In the genomic region with DNA sequence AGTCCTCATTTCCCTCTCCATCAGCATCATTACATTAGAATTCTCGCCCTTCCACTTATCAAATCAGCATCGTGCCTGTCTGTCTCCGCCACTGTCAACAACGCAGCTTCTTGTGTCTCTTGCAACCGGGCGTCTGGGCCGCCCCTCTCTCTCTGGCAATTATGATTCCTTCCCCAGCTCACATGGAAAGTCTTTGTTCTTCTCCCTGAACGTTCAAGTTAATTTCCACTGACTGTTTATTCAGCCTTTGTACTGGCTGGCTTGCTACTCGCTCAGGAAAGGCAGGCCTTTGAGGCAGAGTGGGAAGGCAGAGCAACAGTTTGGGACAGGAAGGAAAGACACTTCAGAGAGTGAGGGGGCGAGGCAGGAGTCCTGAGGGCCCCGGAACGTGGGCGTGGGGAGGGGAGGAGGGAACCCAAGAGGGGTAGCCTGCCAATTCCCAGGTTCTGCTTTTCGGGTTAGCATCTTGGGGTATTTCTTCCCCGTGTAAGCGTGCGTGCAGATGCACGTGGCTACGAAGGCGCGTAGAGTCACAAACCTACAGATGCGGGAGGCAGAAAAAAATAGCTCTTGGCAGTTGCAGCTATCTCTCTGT, we compare ENCODE assay signal across 13 cellular contexts. TPM values are rescaled to one million over a fixed set of nuclear protein-coding genes. Genes with fewer than 3 reads are reported as not detected.
A peak's percentile ranks its signal among the peaks of the same experiment; 100 is the strongest.
DNase-seq lines count a peak whose midpoint lies in the region; ATAC-seq, FAIRE-seq and TF ChIP-seq lines count a peak whose summit lies in the region.
"Had no signal": no experiment of that assay in that cellular context is flagged by ENCODE, and none has a peak within 500 bp of the region (broad histone marks: within the 10 kb centered on the region; RNA-seq: fewer than 3 reads in every experiment).

No MANE protein-coding gene starts in this region.

- H3K36me3 ChIP-seq in SK-N-SH (replicated peaks in 1 of 2; ENCODE audit: control insufficient read depth in 1 of 2, insufficient read depth in 2 of 2, low read length in 1 of 2): no peaks in the 10 kb centered on the region
- no peaks in the 10 kb centered on the region for H3K36me3 ChIP-seq in parathyroid adenoma (ENCODE audit: control insufficient read depth, insufficient read depth, low read length)

- H3K4me1 ChIP-seq in SK-N-SH (ENCODE audit: control insufficient read depth in 1 of 2, insufficient read depth in 2 of 2, low read depth in 1 of 2, low read length in 1 of 2) (peaks cover 0 to 14% of the 10 kb centered on the region in 2 experiments; a peak in 1 of 4 replicates), parathyroid adenoma (peaks cover 11% of the 10 kb centered on the region)

- peak overlapping the region in 3 of 5 experiments; percentile 4 to 67 (median 6) for H3K4me3 Mint-ChIP-seq in brain
- H3K4me3 Mint-ChIP-seq: activated naive CD8-positive, alpha-beta T cell treated with anti-CD3 and anti-CD28 coated beads, Interleukin-2, amount 10 ng/mL, durations not matched to agents 7 days and 5 days had no signal

- no peak overlapping the region for H3K4me3 ChIP-seq in SK-N-SH (ENCODE audit: low read depth in 2 of 2, low read length in 1 of 2)
- no peak overlapping the region for H3K4me3 ChIP-seq in parathyroid adenoma (ENCODE audit: low read depth, low read length)

- no peak overlapping the region for H2AFZ ChIP-seq in SK-N-SH (ENCODE audit: low read depth)
- no peak overlapping the region for H2AFZ ChIP-seq in parathyroid adenoma

- no peak for TF ChIP-seq RAD21 in SK-N-SH (IDR thresholded peaks at IDR 0.05; ENCODE audit: low read length)

- TF ChIP-seq EP300 in SK-N-SH (IDR thresholded peaks at IDR 0.05; ENCODE audit: borderline replicate concordance in 1 of 2, low read depth in 1 of 2, low read length in 1 of 2): no peak

- H3K9ac ChIP-seq in SK-N-SH (no peak overlapping the region), parathyroid adenoma (no peak overlapping the region)

- peaks cover 76% of the 10 kb centered on the region for H3K4me1 Mint-ChIP-seq in brain

- CTCF ChIA-PET in SK-N-SH (lab: Yijun Ruan, JAX): interaction anchor here (0.7 to 3.0 kb wide), 14 partner anchors 11 to 859 kb away, joined by 3 to 18 read pairs (median 5); no protein-coding TSS in a partner anchor

- H3K4me2 ChIP-seq in SK-N-SH: no peak overlapping the region
- H3K4me2 ChIP-seq in parathyroid adenoma (ENCODE audit: low read length): no peak overlapping the region

- peaks cover 6% of the 10 kb centered on the region for H3F3A ChIP-seq in SK-N-SH (replicated peaks; ENCODE audit: insufficient read depth)

- H3K9me3 Mint-ChIP-seq in brain: no peaks in the 10 kb centered on the region

- H3K27me3 ChIP-seq in SK-N-SH (ENCODE audit: insufficient read depth) (no peaks in the 10 kb centered on the region), parathyroid adenoma (ENCODE audit: control insufficient read depth, insufficient read depth, low read length) (no peaks in the 10 kb centered on the region)

- H4K20me1 ChIP-seq in SK-N-SH (ENCODE audit: insufficient read depth): no peaks in the 10 kb centered on the region

- FAIRE-seq in GM12892 (lab: Jason Lieb, UNC): no peak
- FAIRE-seq: keratinocyte had no signal

- H3K27ac ChIP-seq in SK-N-SH (ENCODE audit: low read depth in 2 of 2, low read length in 1 of 2) (peak overlapping the region in 1 of 2 experiments; percentile 47; a peak in 2 of 4 replicates), parathyroid adenoma (peak overlapping the region; percentile 22)

- no peaks in the 10 kb centered on the region for H3K79me2 ChIP-seq in SK-N-SH (ENCODE audit: insufficient read depth)
- H3K79me2 ChIP-seq in parathyroid adenoma: no peaks in the 10 kb centered on the region

- TF ChIP-seq POLR2A in GM12892 (IDR thresholded peaks at IDR 0.05; ENCODE audit: low read depth, low read length): no peak

- DNase-seq in SK-N-SH (peak; percentile 47), NCI-H146 treated with DMSO at 0.1 percent for 48 hours (lab: John Stamatoyannopoulos, UW; ENCODE audit: unreplicated experiment) (peak; percentile 88), GM12892 (ENCODE audit: insufficient read length) (no peak)
- DNase-seq: activated CD4-positive, alpha-beta T cell treated with anti-CD3 and anti-CD28 coated beads, Interleukin-2, amount 50 U/mL, for 4 hours; activated naive CD8-positive, alpha-beta T cell treated with anti-CD3 and anti-CD28 coated beads, Interleukin-2, amount 10 ng/mL, durations not matched to agents 7 days and 5 days; cortex of kidney; NCI-H524 treated with DMSO at 0.1 percent for 48 hours had no signal

- 75% methylated on average over 22 of the region's 22 CpGs for WGBS in SK-N-SH (ENCODE audit: low lambda C conversion rate)

- H3K9me2 ChIP-seq in SK-N-SH: no peaks in the 10 kb centered on the region

- H3K9me3 ChIP-seq in SK-N-SH: no peaks in the 10 kb centered on the region
- H3K9me3 ChIP-seq in parathyroid adenoma (ENCODE audit: control insufficient read depth, low read length): no peaks in the 10 kb centered on the region

- POLR2A ChIA-PET in SK-N-SH (lab: Yijun Ruan, JAX): interaction anchor here (1.2 kb wide), 1 partner anchor 155 kb away, joined by 3 read pairs; no protein-coding TSS in a partner anchor

- TF ChIP-seq CTCF in SK-N-SH (IDR thresholded peaks at IDR 0.05): no peak
- TF ChIP-seq CTCF in brain (conservative IDR thresholded peaks at IDR 0.05): no peak
- no peak for TF ChIP-seq CTCF in parathyroid adenoma (IDR thresholded peaks at IDR 0.05)

- H3K27ac Mint-ChIP-seq in brain: peak overlapping the region; percentile 84 to 98 (median 93)
- H3K27ac Mint-ChIP-seq: activated naive CD8-positive, alpha-beta T cell treated with anti-CD3 and anti-CD28 coated beads, Interleukin-2, amount 10 ng/mL, durations not matched to agents 7 days and 5 days had no signal

- no peaks in the 10 kb centered on the region for H3K36me3 Mint-ChIP-seq in brain
- H3K36me3 Mint-ChIP-seq: activated naive CD8-positive, alpha-beta T cell treated with anti-CD3 and anti-CD28 coated beads, Interleukin-2, amount 10 ng/mL, durations not matched to agents 7 days and 5 days had no signal

- ATAC-seq in SK-N-SH treated with all-trans-retinoic acid at 6 μM for 48 hours (no peak), HG03520 (IDR thresholded peaks at IDR 0.05; ENCODE audit: unreplicated experiment) (no peak), HG03025 (IDR thresholded peaks at IDR 0.05; ENCODE audit: low FRiP score, unreplicated experiment) (no peak)

- H3K27me3 Mint-ChIP-seq in brain: no peaks in the 10 kb centered on the region

TF ChIP-seq in SK-N-SH, 30 proteins besides CTCF, POLR2A, EP300 and RAD21 (continues in another document):
- TF ChIP-seq, protein P1, sequence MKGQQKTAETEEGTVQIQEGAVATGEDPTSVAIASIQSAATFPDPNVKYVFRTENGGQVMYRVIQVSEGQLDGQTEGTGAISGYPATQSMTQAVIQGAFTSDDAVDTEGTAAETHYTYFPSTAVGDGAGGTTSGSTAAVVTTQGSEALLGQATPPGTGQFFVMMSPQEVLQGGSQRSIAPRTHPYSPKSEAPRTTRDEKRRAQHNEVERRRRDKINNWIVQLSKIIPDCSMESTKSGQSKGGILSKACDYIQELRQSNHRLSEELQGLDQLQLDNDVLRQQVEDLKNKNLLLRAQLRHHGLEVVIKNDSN (IDR thresholded peaks at IDR 0.05; ENCODE audit: borderline replicate concordance, low read depth): no peak
- no peak for TF ChIP-seq JUND (IDR thresholded peaks at IDR 0.05)
- no peak for TF ChIP-seq GATA2 (CRISPR knock-in tag; IDR thresholded peaks at IDR 0.05)
- TF ChIP-seq, protein P2, sequence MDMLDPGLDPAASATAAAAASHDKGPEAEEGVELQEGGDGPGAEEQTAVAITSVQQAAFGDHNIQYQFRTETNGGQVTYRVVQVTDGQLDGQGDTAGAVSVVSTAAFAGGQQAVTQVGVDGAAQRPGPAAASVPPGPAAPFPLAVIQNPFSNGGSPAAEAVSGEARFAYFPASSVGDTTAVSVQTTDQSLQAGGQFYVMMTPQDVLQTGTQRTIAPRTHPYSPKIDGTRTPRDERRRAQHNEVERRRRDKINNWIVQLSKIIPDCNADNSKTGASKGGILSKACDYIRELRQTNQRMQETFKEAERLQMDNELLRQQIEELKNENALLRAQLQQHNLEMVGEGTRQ (IDR thresholded peaks at IDR 0.05; ENCODE audit: borderline replicate concordance, low read depth, low read length): no peak

TF ChIP-seq in SK-N-SH treated with all-trans-retinoic acid at 6 μM for 48 hours, 23 proteins besides CTCF, POLR2A, EP300 and RAD21 (continues in another document):
- TF ChIP-seq, protein P3, sequence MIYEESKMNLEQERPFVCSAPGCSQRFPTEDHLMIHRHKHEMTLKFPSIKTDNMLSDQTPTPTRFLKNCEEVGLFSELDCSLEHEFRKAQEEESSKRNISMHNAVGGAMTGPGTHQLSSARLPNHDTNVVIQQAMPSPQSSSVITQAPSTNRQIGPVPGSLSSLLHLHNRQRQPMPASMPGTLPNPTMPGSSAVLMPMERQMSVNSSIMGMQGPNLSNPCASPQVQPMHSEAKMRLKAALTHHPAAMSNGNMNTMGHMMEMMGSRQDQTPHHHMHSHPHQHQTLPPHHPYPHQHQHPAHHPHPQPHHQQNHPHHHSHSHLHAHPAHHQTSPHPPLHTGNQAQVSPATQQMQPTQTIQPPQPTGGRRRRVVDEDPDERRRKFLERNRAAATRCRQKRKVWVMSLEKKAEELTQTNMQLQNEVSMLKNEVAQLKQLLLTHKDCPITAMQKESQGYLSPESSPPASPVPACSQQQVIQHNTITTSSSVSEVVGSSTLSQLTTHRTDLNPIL (CRISPR knock-in tag; IDR thresholded peaks at IDR 0.05; ENCODE audit: low read depth): no peak
- TF ChIP-seq ISL1 (CRISPR knock-in tag; IDR thresholded peaks at IDR 0.05) (no peak), ESRRG (CRISPR knock-in tag; IDR thresholded peaks at IDR 0.05) (no peak), BACH2 (CRISPR knock-in tag; IDR thresholded peaks at IDR 0.05; ENCODE audit: borderline replicate concordance) (no peak), ZNF565 (CRISPR knock-in tag; conservative IDR thresholded peaks at IDR 0.05; ENCODE audit: low read depth) (no peak), SNAI2 (CRISPR knock-in tag; IDR thresholded peaks at IDR 0.05) (no peak)
- TF ChIP-seq, protein P4, sequence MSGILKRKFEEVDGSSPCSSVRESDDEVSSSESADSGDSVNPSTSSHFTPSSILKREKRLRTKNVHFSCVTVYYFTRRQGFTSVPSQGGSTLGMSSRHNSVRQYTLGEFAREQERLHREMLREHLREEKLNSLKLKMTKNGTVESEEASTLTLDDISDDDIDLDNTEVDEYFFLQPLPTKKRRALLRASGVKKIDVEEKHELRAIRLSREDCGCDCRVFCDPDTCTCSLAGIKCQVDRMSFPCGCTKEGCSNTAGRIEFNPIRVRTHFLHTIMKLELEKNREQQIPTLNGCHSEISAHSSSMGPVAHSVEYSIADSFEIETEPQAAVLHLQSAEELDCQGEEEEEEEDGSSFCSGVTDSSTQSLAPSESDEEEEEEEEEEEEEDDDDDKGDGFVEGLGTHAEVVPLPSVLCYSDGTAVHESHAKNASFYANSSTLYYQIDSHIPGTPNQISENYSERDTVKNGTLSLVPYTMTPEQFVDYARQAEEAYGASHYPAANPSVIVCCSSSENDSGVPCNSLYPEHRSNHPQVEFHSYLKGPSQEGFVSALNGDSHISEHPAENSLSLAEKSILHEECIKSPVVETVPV (CRISPR knock-in tag; IDR thresholded peaks at IDR 0.05): no peak

RNA-seq across cellular contexts. Expression of a gene that starts 50.8 kb away (rescaled TPM):
- polyA plus RNA-seq in SK-N-SH (2012; rRNA removed) (23.7 and 36.3 TPM in 2 replicates), brain (ENCODE audit: insufficient read depth, low read depth, low replicate concordance) (49.3 TPM)
- polyA plus RNA-seq in SK-N-SH (2012; cell fraction: cytosol; rRNA removed): 17.5 and 19.6 TPM in 2 replicates
- 106 and 135 TPM in 2 replicates for polyA plus RNA-seq in SK-N-SH (2012; cell fraction: nucleus; rRNA removed)
- 13.4 TPM for polyA plus RNA-seq in GM12892 (2012; ENCODE audit: missing spikeins)
